ENCODE assay signal across 9 cellular contexts in the genomic region with DNA sequence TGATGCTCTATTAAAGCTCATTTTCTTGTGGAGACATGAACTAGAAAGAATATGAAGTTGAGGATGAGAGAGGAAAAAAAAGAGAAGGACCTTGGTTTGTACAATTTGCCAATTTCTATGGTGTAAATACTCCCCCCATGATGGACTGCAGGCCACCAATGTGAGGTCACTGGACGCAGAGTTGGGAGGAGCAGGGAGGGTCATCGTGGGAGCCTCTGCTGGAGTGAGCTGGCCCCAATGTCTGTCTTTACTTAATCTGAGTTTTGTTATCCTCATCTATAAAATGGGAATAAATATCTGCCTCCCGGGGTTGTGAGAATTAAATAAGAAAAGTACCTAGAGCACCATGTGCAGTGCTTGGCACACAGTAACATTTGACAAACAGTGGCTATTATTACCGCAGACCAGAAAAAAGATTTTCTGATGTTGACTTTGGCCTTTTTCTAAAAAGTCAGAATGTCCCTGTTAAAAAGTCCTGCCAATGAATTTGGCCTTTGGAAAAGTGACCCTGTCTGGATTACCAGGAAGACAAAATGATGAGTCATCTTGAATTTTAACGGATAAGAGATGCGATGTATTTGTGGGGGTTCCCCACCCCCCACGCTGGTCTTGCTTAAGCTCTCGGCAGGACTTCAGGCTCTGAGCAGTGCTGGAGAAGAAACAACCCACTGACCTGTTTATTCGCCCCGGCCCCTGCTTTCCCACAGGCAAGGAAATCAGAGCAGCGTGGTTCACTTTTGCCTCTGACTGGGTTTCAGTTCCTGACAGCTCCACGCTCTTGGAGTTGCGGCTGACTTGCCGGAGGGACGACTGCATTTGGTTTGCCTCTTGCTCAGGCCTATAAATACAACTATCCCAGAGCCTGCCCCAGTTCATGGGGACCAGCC. TPM values are rescaled to one million over a fixed set of nuclear protein-coding genes. Genes with fewer than 3 reads are reported as not detected.
A peak's percentile ranks its signal among the peaks of the same experiment; 100 is the strongest.
DNase-seq lines count a peak whose midpoint lies in the region; ATAC-seq lines count a peak whose summit lies in the region.
"Had no signal": no experiment of that assay in that cellular context is flagged by ENCODE, and none has a peak within 500 bp of the region (broad histone marks: within the 10 kb centered on the region; RNA-seq: fewer than 3 reads in every experiment).

No MANE protein-coding gene starts in this region.

- peak overlapping the region in 6 of 8 donors; percentile 22 to 83 (median 70) for H3K27ac Mint-ChIP-seq in CD8-positive, alpha-beta memory T cell
- no peak overlapping the region for H3K27ac Mint-ChIP-seq in activated CD4-positive, alpha-beta T cell treated with anti-CD3 and anti-CD28 coated beads for 36 hours

- no peaks in the 10 kb centered on the region for H3K27me3 ChIP-seq in CD8-positive, alpha-beta memory T cell (ENCODE audit: insufficient read depth, low read length, poor library complexity, severe bottlenecking)
- no peaks in the 10 kb centered on the region for H3K27me3 ChIP-seq in adipocyte (replicated peaks; ENCODE audit: control insufficient read depth, insufficient read depth, low read length)

- H3K4me1 Mint-ChIP-seq in CD8-positive, alpha-beta memory T cell = peaks cover 2 to 13% (median 6%) of the 10 kb centered on the region in 3 donors
- H3K4me1 Mint-ChIP-seq in activated CD4-positive, alpha-beta T cell treated with anti-CD3 and anti-CD28 coated beads for 36 hours = peaks cover under 1% of the 10 kb centered on the region

- CTCF ChIA-PET in CD8-positive, alpha-beta memory T cell (lab: Charles Lee) = no interaction called here
- CTCF ChIA-PET in activated CD4-positive, alpha-beta T cell treated with anti-CD3 and anti-CD28 coated beads for 36 hours (lab: Charles Lee) = no interaction called here

- no peaks in the 10 kb centered on the region for H3K9me3 ChIP-seq in CD8-positive, alpha-beta memory T cell (ENCODE audit: low read length)
- no peaks in the 10 kb centered on the region for H3K9me3 ChIP-seq in adipocyte (ENCODE audit: control insufficient read depth, low read length)

- H3K9ac ChIP-seq in adipocyte (ENCODE audit: low read length) = peak overlapping the region; percentile 77

- peak; percentile 58 to 73 for ATAC-seq in left cardiac atrium
- no peak for ATAC-seq in HG03439 (IDR thresholded peaks at IDR 0.05; ENCODE audit: unreplicated experiment)
- ATAC-seq in HG02623 (IDR thresholded peaks at IDR 0.05; ENCODE audit: unreplicated experiment) = no peak
- no peak for ATAC-seq in activated CD4-positive, alpha-beta T cell treated with anti-CD3 and anti-CD28 coated beads for 36 hours

- H3K27ac ChIP-seq in CD8-positive, alpha-beta memory T cell (ENCODE audit: low read depth, low read length) = no peak overlapping the region

- H3K4me3 ChIP-seq in CD8-positive, alpha-beta memory T cell (ENCODE audit: low read length) = no peak overlapping the region
- H3K4me3 ChIP-seq in adipocyte (ENCODE audit: low read length) = peak overlapping the region; percentile 59

- DNase-seq in CD8-positive, alpha-beta memory T cell = no peak
- DNase-seq in adipocyte (ENCODE audit: low read depth) (peak; percentile 85), left cardiac atrium (peak; percentile 87), renal cortical epithelial cell (ENCODE audit: low read depth) (peak; percentile 82), NCI-H1417 treated with DMSO at 0.1 percent for 48 hours (lab: John Stamatoyannopoulos, UW) (no peak)
- DNase-seq in activated CD4-positive, alpha-beta T cell treated with anti-CD3 and anti-CD28 coated beads for 36 hours = no peak
- DNase-seq: NCI-H510A had no signal

- H3K9me3 Mint-ChIP-seq in CD8-positive, alpha-beta memory T cell = no peaks in the 10 kb centered on the region
- H3K9me3 Mint-ChIP-seq in activated CD4-positive, alpha-beta T cell treated with anti-CD3 and anti-CD28 coated beads for 36 hours (ENCODE audit: low read depth) = no peaks in the 10 kb centered on the region

- peak overlapping the region in 1 of 7 donors; percentile 78 for H3K4me3 Mint-ChIP-seq in CD8-positive, alpha-beta memory T cell
- no peak overlapping the region for H3K4me3 Mint-ChIP-seq in activated CD4-positive, alpha-beta T cell treated with anti-CD3 and anti-CD28 coated beads for 36 hours

- no peaks in the 10 kb centered on the region for H3K36me3 ChIP-seq in CD8-positive, alpha-beta memory T cell (ENCODE audit: insufficient read depth, low read length)
- no peaks in the 10 kb centered on the region for H3K36me3 ChIP-seq in adipocyte (ENCODE audit: control insufficient read depth, insufficient read depth, low read length, severe bottlenecking)

- intact Hi-C loops in left cardiac atrium (cut with DNase I) = no loop called here
- intact Hi-C loops in activated CD4-positive, alpha-beta T cell treated with anti-CD3 and anti-CD28 coated beads for 36 hours (cut with DNase I, micrococcal nuclease) = no loop called here

- H3K27me3 Mint-ChIP-seq in CD8-positive, alpha-beta memory T cell = no peaks in the 10 kb centered on the region
- no peaks in the 10 kb centered on the region for H3K27me3 Mint-ChIP-seq in activated CD4-positive, alpha-beta T cell treated with anti-CD3 and anti-CD28 coated beads for 36 hours

- POLR2A ChIA-PET in CD8-positive, alpha-beta memory T cell (lab: Charles Lee) = no interaction called here
- POLR2A ChIA-PET in activated CD4-positive, alpha-beta T cell treated with anti-CD3 and anti-CD28 coated beads for 36 hours (lab: Charles Lee) = no interaction called here

- peaks cover 7% of the 10 kb centered on the region for H3K4me1 ChIP-seq in CD8-positive, alpha-beta memory T cell (ENCODE audit: insufficient read depth, low read length)
- H3K4me1 ChIP-seq in adipocyte (ENCODE audit: control insufficient read depth, insufficient read depth, low read length) = peaks cover 58% of the 10 kb centered on the region

- peaks cover 0 to 9% (median 3%) of the 10 kb centered on the region in 3 donors for H3K36me3 Mint-ChIP-seq in CD8-positive, alpha-beta memory T cell
- H3K36me3 Mint-ChIP-seq in activated CD4-positive, alpha-beta T cell treated with anti-CD3 and anti-CD28 coated beads for 36 hours (ENCODE audit: low read depth) = no peaks in the 10 kb centered on the region

RNA-seq across cellular contexts. Expression of gene FOSL2, which starts 50.3 kb away (rescaled TPM):
- 10 to 100 TPM; 46.2 to 47.3 TPM for total RNA-seq in CD8-positive, alpha-beta memory T cell
- polyA plus RNA-seq in CD8-positive, alpha-beta memory T cell = 14.1 TPM
- total RNA-seq in left cardiac atrium (100 to 1,000 TPM in 1 of 2 donors, 10 to 100 TPM in 1; 66.6 to 140 TPM), renal cortical epithelial cell (128 and 349 TPM in 2 replicates)
- 100 to 1,000 TPM; 135 to 225 TPM for total RNA-seq in activated CD4-positive, alpha-beta T cell treated with anti-CD3 and anti-CD28 coated beads for 36 hours

Comparison
In these comparisons a context has a peak if more than half of its experiments do, and no peak if none do; other contexts are left out.
1. DNase-seq: peak in adipocyte (single experiment), left cardiac atrium (single experiment) and renal cortical epithelial cell (single experiment); none in CD8-positive, alpha-beta memory T cell (0 of 5), NCI-H1417 treated with DMSO at 0.1 percent for 48 hours (single experiment) and activated CD4-positive, alpha-beta T cell treated with anti-CD3 and anti-CD28 coated beads for 36 hours (single experiment).
2. ATAC-seq: peak in left cardiac atrium (2 of 2); none in HG03439 (single experiment), HG02623 (single experiment) and activated CD4-positive, alpha-beta T cell treated with anti-CD3 and anti-CD28 coated beads for 36 hours (single experiment).